In the genomic region with DNA sequence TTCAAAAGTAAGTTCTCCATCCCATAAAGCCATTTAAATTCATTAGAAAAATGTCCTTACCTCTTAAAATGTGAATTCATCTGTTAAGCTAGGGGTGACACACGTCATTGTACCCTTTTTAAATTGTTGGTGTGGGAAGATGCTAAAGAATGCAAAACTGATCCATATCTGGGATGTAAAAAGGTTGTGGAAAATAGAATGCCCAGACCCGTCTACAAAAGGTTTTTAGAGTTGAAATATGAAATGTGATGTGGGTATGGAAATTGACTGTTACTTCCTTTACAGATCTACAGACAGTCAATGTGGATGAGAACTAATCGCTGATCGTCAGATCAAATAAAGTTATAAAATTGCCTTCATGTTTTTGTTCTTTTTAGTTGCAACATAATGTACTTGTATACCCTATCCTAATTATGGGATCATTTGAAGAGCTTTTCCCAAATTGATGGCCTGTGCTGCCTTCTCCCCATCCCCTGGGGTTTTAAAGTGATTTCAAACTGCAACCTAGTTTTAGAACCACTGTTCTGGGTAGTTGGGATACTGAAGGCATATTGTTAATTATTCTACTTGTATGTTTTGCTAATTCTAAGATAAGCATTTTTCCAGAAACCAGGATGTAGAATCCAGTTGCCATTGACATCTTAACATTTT, we compare ENCODE assay signal across 2 cellular contexts.
TF ChIP-seq lines count a peak whose summit lies in the region.

No MANE protein-coding gene starts in this region.

TF ChIP-seq in SK-N-SH, 30 proteins besides CTCF, POLR2A, EP300 and RAD21:
- TF ChIP-seq, protein P1, sequence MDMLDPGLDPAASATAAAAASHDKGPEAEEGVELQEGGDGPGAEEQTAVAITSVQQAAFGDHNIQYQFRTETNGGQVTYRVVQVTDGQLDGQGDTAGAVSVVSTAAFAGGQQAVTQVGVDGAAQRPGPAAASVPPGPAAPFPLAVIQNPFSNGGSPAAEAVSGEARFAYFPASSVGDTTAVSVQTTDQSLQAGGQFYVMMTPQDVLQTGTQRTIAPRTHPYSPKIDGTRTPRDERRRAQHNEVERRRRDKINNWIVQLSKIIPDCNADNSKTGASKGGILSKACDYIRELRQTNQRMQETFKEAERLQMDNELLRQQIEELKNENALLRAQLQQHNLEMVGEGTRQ (IDR thresholded peaks at IDR 0.05; ENCODE audit: borderline replicate concordance, low read depth, low read length) = no peak
- TF ChIP-seq MEF2A (IDR thresholded peaks at IDR 0.05; ENCODE audit: borderline replicate concordance, low read depth) = no peak
- TF ChIP-seq POLR2AphosphoS5 (IDR thresholded peaks at IDR 0.05; ENCODE audit: low read depth, low read length) = 0 out of 2 replicates have a peak, but pooled peaks have one; percentile 26

TF ChIP-seq in SK-N-SH treated with all-trans-retinoic acid at 6 μM for 48 hours, 23 proteins besides CTCF, POLR2A, EP300 and RAD21 (continued from another document):
- TF ChIP-seq, protein P2, sequence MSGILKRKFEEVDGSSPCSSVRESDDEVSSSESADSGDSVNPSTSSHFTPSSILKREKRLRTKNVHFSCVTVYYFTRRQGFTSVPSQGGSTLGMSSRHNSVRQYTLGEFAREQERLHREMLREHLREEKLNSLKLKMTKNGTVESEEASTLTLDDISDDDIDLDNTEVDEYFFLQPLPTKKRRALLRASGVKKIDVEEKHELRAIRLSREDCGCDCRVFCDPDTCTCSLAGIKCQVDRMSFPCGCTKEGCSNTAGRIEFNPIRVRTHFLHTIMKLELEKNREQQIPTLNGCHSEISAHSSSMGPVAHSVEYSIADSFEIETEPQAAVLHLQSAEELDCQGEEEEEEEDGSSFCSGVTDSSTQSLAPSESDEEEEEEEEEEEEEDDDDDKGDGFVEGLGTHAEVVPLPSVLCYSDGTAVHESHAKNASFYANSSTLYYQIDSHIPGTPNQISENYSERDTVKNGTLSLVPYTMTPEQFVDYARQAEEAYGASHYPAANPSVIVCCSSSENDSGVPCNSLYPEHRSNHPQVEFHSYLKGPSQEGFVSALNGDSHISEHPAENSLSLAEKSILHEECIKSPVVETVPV (CRISPR knock-in tag; IDR thresholded peaks at IDR 0.05) = no peak
- no peak for TF ChIP-seq OSR1 (CRISPR knock-in tag; IDR thresholded peaks at IDR 0.05)
- TF ChIP-seq RARB (CRISPR knock-in tag; IDR thresholded peaks at IDR 0.05) = no peak
- no peak for TF ChIP-seq PPARA (CRISPR knock-in tag; IDR thresholded peaks at IDR 0.05; ENCODE audit: borderline replicate concordance)
- TF ChIP-seq, protein P3, sequence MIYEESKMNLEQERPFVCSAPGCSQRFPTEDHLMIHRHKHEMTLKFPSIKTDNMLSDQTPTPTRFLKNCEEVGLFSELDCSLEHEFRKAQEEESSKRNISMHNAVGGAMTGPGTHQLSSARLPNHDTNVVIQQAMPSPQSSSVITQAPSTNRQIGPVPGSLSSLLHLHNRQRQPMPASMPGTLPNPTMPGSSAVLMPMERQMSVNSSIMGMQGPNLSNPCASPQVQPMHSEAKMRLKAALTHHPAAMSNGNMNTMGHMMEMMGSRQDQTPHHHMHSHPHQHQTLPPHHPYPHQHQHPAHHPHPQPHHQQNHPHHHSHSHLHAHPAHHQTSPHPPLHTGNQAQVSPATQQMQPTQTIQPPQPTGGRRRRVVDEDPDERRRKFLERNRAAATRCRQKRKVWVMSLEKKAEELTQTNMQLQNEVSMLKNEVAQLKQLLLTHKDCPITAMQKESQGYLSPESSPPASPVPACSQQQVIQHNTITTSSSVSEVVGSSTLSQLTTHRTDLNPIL (CRISPR knock-in tag; IDR thresholded peaks at IDR 0.05; ENCODE audit: low read depth) = no peak
- TF ChIP-seq ZNF8 (CRISPR knock-in tag; IDR thresholded peaks at IDR 0.05) = no peak
- no peak for TF ChIP-seq ESRRG (CRISPR knock-in tag; IDR thresholded peaks at IDR 0.05)
- TF ChIP-seq, protein P4, sequence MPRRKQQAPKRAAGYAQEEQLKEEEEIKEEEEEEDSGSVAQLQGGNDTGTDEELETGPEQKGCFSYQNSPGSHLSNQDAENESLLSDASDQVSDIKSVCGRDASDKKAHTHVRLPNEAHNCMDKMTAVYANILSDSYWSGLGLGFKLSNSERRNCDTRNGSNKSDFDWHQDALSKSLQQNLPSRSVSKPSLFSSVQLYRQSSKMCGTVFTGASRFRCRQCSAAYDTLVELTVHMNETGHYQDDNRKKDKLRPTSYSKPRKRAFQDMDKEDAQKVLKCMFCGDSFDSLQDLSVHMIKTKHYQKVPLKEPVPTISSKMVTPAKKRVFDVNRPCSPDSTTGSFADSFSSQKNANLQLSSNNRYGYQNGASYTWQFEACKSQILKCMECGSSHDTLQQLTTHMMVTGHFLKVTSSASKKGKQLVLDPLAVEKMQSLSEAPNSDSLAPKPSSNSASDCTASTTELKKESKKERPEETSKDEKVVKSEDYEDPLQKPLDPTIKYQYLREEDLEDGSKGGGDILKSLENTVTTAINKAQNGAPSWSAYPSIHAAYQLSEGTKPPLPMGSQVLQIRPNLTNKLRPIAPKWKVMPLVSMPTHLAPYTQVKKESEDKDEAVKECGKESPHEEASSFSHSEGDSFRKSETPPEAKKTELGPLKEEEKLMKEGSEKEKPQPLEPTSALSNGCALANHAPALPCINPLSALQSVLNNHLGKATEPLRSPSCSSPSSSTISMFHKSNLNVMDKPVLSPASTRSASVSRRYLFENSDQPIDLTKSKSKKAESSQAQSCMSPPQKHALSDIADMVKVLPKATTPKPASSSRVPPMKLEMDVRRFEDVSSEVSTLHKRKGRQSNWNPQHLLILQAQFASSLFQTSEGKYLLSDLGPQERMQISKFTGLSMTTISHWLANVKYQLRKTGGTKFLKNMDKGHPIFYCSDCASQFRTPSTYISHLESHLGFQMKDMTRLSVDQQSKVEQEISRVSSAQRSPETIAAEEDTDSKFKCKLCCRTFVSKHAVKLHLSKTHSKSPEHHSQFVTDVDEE (CRISPR knock-in tag; IDR thresholded peaks at IDR 0.05) = no peak
- no peak for TF ChIP-seq ISL1 (CRISPR knock-in tag; IDR thresholded peaks at IDR 0.05)
- TF ChIP-seq SNAI2 (CRISPR knock-in tag; IDR thresholded peaks at IDR 0.05) = no peak
- TF ChIP-seq, protein P5, sequence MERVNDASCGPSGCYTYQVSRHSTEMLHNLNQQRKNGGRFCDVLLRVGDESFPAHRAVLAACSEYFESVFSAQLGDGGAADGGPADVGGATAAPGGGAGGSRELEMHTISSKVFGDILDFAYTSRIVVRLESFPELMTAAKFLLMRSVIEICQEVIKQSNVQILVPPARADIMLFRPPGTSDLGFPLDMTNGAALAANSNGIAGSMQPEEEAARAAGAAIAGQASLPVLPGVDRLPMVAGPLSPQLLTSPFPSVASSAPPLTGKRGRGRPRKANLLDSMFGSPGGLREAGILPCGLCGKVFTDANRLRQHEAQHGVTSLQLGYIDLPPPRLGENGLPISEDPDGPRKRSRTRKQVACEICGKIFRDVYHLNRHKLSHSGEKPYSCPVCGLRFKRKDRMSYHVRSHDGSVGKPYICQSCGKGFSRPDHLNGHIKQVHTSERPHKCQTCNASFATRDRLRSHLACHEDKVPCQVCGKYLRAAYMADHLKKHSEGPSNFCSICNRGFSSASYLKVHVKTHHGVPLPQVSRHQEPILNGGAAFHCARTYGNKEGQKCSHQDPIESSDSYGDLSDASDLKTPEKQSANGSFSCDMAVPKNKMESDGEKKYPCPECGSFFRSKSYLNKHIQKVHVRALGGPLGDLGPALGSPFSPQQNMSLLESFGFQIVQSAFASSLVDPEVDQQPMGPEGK (CRISPR knock-in tag; IDR thresholded peaks at IDR 0.05; ENCODE audit: borderline replicate concordance) = no peak
- TF ChIP-seq ZNF70 (CRISPR knock-in tag; IDR thresholded peaks at IDR 0.05) = no peak
- TF ChIP-seq TOX (CRISPR knock-in tag; IDR thresholded peaks at IDR 0.05; ENCODE audit: borderline replicate concordance) = no peak
- TF ChIP-seq GLIS3 (CRISPR knock-in tag; IDR thresholded peaks at IDR 0.05) = no peak
- no peak for TF ChIP-seq ZFP30 (CRISPR knock-in tag; IDR thresholded peaks at IDR 0.05)
- no peak for TF ChIP-seq ZFP3 (CRISPR knock-in tag; IDR thresholded peaks at IDR 0.05)
- TF ChIP-seq ZNF565 (CRISPR knock-in tag; conservative IDR thresholded peaks at IDR 0.05; ENCODE audit: low read depth) = no peak
- no peak for TF ChIP-seq CSDC2 (CRISPR knock-in tag; IDR thresholded peaks at IDR 0.05)
